Comparison of ENCODE assay signal across 11 cellular contexts in genomic region chr1:27106561-27107323, GRCh38. TPM values are rescaled to one million over a fixed set of nuclear protein-coding genes. Genes with fewer than 3 reads are reported as not detected.
DNase-seq lines count a peak whose midpoint lies in the region; ATAC-seq, FAIRE-seq and TF ChIP-seq lines count a peak whose summit lies in the region.
"Had no signal": no experiment of that assay in that cellular context is flagged by ENCODE, and none has a peak within 500 bp of the region (broad histone marks: within the 10 kb centered on the region; RNA-seq: fewer than 3 reads in every experiment).

No MANE protein-coding gene starts in this region.

- no peaks in the 10 kb centered on the region for H3K27me3 Mint-ChIP-seq in activated CD8-positive, alpha-beta memory T cell treated with anti-CD3 and anti-CD28 coated beads, Interleukin-2, amount 10 ng/mL, durations not matched to agents 7 days and 5 days
- H3K27me3 Mint-ChIP-seq in IgD-negative memory B cell: no peaks in the 10 kb centered on the region

- H3K9ac ChIP-seq in GM12878 (ENCODE audit: control insufficient read depth, insufficient read depth, low read length): peak overlapping the region; percentile 46; the same call in 1 of the 2 replicates

- POLR2A ChIA-PET in GM12878 (lab: Charles Lee): interaction anchor here (0.8 kb wide), 1 partner anchor 44 kb away, joined by 3 read pairs; no protein-coding TSS in a partner anchor

- RAD21 ChIA-PET in GM12878 (lab: Charles Lee; ENCODE audit: unreplicated experiment): interaction anchor here (0.6 to 1.2 kb wide), 5 partner anchors 9 to 177 kb away, joined by 3 to 5 read pairs (median 3); no protein-coding TSS in a partner anchor

- no peak overlapping the region for H3K4me3 ChIP-seq in GM12878
- H3K4me3 ChIP-seq: right atrium auricular region had no signal

- no peak overlapping the region for H3K4me3 Mint-ChIP-seq in activated CD8-positive, alpha-beta memory T cell treated with anti-CD3 and anti-CD28 coated beads, Interleukin-2, amount 10 ng/mL, durations not matched to agents 7 days and 5 days
- peak overlapping the region in 2 of 4 donors; percentile 28 to 41 for H3K4me3 Mint-ChIP-seq in IgD-negative memory B cell

- intact Hi-C loops in GM12878 (cut with micrococcal nuclease; ENCODE audit: unreplicated experiment): no loop called here

- H3K4me1 Mint-ChIP-seq in activated CD8-positive, alpha-beta memory T cell treated with anti-CD3 and anti-CD28 coated beads, Interleukin-2, amount 10 ng/mL, durations not matched to agents 7 days and 5 days: peaks cover 11% of the 10 kb centered on the region
- peaks cover 10 to 14% (median 12%) of the 10 kb centered on the region in 3 donors for H3K4me1 Mint-ChIP-seq in IgD-negative memory B cell

- BruUV-seq in GM12878 (replicated peaks; lab: Mats Ljungman, UMichigan): no TSS peak

- SMC1A ChIA-PET in GM12878 (lab: Charles Lee; ENCODE audit: uncharacterized antibody, unreplicated experiment): interaction anchor here (0.7 to 0.8 kb wide), 2 partner anchors 177 to 296 kb away, joined by 3 read pairs; no protein-coding TSS in a partner anchor

- no peaks in the 10 kb centered on the region for H3K9me3 Mint-ChIP-seq in activated CD8-positive, alpha-beta memory T cell treated with anti-CD3 and anti-CD28 coated beads, Interleukin-2, amount 10 ng/mL, durations not matched to agents 7 days and 5 days (ENCODE audit: low read depth)
- no peaks in the 10 kb centered on the region for H3K9me3 Mint-ChIP-seq in IgD-negative memory B cell

- peaks cover 1% of the 10 kb centered on the region for H3K36me3 Mint-ChIP-seq in activated CD8-positive, alpha-beta memory T cell treated with anti-CD3 and anti-CD28 coated beads, Interleukin-2, amount 10 ng/mL, durations not matched to agents 7 days and 5 days
- no peaks in the 10 kb centered on the region for H3K36me3 Mint-ChIP-seq in IgD-negative memory B cell

- H3K79me2 ChIP-seq in GM12878 (ENCODE audit: control insufficient read depth, insufficient read depth, low read length): no peaks in the 10 kb centered on the region

- H3K4me2 ChIP-seq in GM12878 (ENCODE audit: control insufficient read depth, insufficient read depth): no peak overlapping the region

- 0 out of 2 replicates have a peak, but pooled peaks have one; percentile 28 for TF ChIP-seq POLR2A in GM12878 (IDR thresholded peaks at IDR 0.05; ENCODE audit: low read depth, low read length)

- H3K9me3 ChIP-seq in GM12878 (replicated peaks; ENCODE audit: control insufficient read depth, insufficient read depth, low read length): no peaks in the 10 kb centered on the region
- H3K9me3 ChIP-seq: right atrium auricular region had no signal

- no peak; a peak in 1 of 4 replicates for TF ChIP-seq EP300 in GM12878 (IDR thresholded peaks at IDR 0.05; ENCODE audit: borderline replicate concordance in 1 of 2, control insufficient read depth in 1 of 2, low read depth in 2 of 2, low read length in 2 of 2)

- FAIRE-seq in GM12878 (lab: Jason Lieb, UNC): peak; percentile 78
- FAIRE-seq: frontal cortex had no signal

- in situ Hi-C loops in GM12878 (cut with MboI): no loop called here

- CTCF ChIA-PET in activated CD8-positive, alpha-beta memory T cell treated with anti-CD3 and anti-CD28 coated beads, Interleukin-2, amount 10 ng/mL, durations not matched to agents 7 days and 5 days (lab: Charles Lee): interaction anchor here (3.7 kb wide), 1 partner anchor 63 kb away, joined by 12 read pairs; no protein-coding TSS in a partner anchor
- CTCF ChIA-PET in GM12878 (lab: Yijun Ruan, JAX): interaction anchor here (1.2 to 12.9 kb wide), 4 partner anchors 63 to 191 kb away, joined by 4 to 150 read pairs (median 78); no protein-coding TSS in a partner anchor

- H4K20me1 ChIP-seq in GM12878 (ENCODE audit: control insufficient read depth, insufficient read depth): no peaks in the 10 kb centered on the region

- H3K27ac Mint-ChIP-seq in activated CD8-positive, alpha-beta memory T cell treated with anti-CD3 and anti-CD28 coated beads, Interleukin-2, amount 10 ng/mL, durations not matched to agents 7 days and 5 days: peak overlapping the region; percentile 20
- H3K27ac Mint-ChIP-seq in IgD-negative memory B cell: peak overlapping the region; percentile 91 to 96 (median 92)

- DNase-seq in activated CD8-positive, alpha-beta memory T cell treated with anti-CD3 and anti-CD28 coated beads, Interleukin-2, amount 10 ng/mL, durations not matched to agents 7 days and 5 days: no peak
- DNase-seq in activated CD8-positive, alpha-beta memory T cell treated with anti-CD3 and anti-CD28 coated beads, Interleukin-2, amount 50 U/mL, for 48 hours: no peak
- DNase-seq in GM12878 (ENCODE audit: low read depth, low spot score): no peak
- DNase-seq in stimulated activated naive CD8-positive, alpha-beta T cell treated with anti-CD3 and anti-CD28 coated beads, Interleukin-15, Interleukin-2, amounts not matched to agents 100 U/mL and 50 U/mL, for 24 hours: no peak
- no peak for DNase-seq in pons (ENCODE audit: low spot score)
- DNase-seq in NK-92 (lab: John Stamatoyannopoulos, UW; ENCODE audit: unreplicated experiment): no peak
- DNase-seq: cerebellar nuclear complex had no signal

- ATAC-seq in activated CD8-positive, alpha-beta memory T cell treated with anti-CD3 and anti-CD28 coated beads, Interleukin-2, amount 10 ng/mL, durations not matched to agents 7 days and 5 days: no peak
- ATAC-seq in GM12878 (peak; percentile 67), HG02884 (IDR thresholded peaks at IDR 0.05; ENCODE audit: unreplicated experiment) (no peak)
- peak; percentile 53 for ATAC-seq in stimulated activated naive CD8-positive, alpha-beta T cell treated with anti-CD3 and anti-CD28 coated beads, Interleukin-15, Interleukin-2, amounts not matched to agents 100 U/mL and 50 U/mL, for 24 hours

- H3K36me3 ChIP-seq in GM12878 (ENCODE audit: control insufficient read depth in 2 of 2, insufficient read depth in 2 of 2, low read length in 1 of 2): peaks cover 5 to 7% of the 10 kb centered on the region in 2 experiments; a peak in 3 of 4 replicates

- peaks cover 12% of the 10 kb centered on the region for H3K4me1 ChIP-seq in GM12878 (ENCODE audit: control insufficient read depth, insufficient read depth, low read length)

- TF ChIP-seq CTCF in GM12878 (IDR thresholded peaks at IDR 0.05 in 2 of 3, conservative IDR thresholded peaks at IDR 0.05 in 1 of 3; ENCODE audit: control insufficient read depth in 2 of 3, extremely low read depth in 1 of 3, insufficient read depth in 1 of 3, low read depth in 3 of 3, low read length in 3 of 3): no peak

- peak overlapping the region; percentile 61 for H2AFZ ChIP-seq in GM12878 (ENCODE audit: control insufficient read depth, low read depth, low read length)

- no peak for TF ChIP-seq RAD21 in GM12878 (IDR thresholded peaks at IDR 0.05; ENCODE audit: insufficient read depth, low read depth, low read length)

- 33% methylated on average over 7 of the region's 7 CpGs for WGBS in GM12878 (ENCODE audit: insufficient coverage, insufficient replicate concordance, low lambda C conversion rate, missing lambda C conversion rate)

- peak overlapping the region; percentile 70 for H3K27ac ChIP-seq in GM12878 (ENCODE audit: control insufficient read depth, insufficient read depth)
- H3K27ac ChIP-seq: right atrium auricular region had no signal

- H3K27me3 ChIP-seq in GM12878 (replicated peaks in 1 of 2; ENCODE audit: control insufficient read depth in 2 of 2, insufficient read depth in 2 of 2, low read length in 1 of 2): no peaks in the 10 kb centered on the region
- H3K27me3 ChIP-seq: right atrium auricular region had no signal

TF ChIP-seq in GM12878, 131 proteins besides CTCF, POLR2A, EP300 and RAD21 (continues in another document):
- TF ChIP-seq IKZF2 (IDR thresholded peaks at IDR 0.05): peak; percentile 59 to 62; a peak in 3 of 4 replicates
- no peak for TF ChIP-seq CBFB (IDR thresholded peaks at IDR 0.05; ENCODE audit: low read depth)
- peak; percentile 36 for TF ChIP-seq MTA2 (IDR thresholded peaks at IDR 0.05; ENCODE audit: low read depth)
- no peak for TF ChIP-seq MLLT1 (IDR thresholded peaks at IDR 0.05)
- TF ChIP-seq SIN3A (IDR thresholded peaks at IDR 0.05; ENCODE audit: low read depth, low read length): no peak
- peak; percentile 49 for TF ChIP-seq MYC (IDR thresholded peaks at IDR 0.05; ENCODE audit: insufficient read depth, insufficient read length, insufficient replicate concordance, low read length, severe bottlenecking)
- no peak for TF ChIP-seq POU2F2 (IDR thresholded peaks at IDR 0.05; ENCODE audit: borderline replicate concordance, low read depth, low read length)

RNA-seq across cellular contexts. Expression of gene SLC9A1, which starts 48.2 kb away (rescaled TPM):
- 10 to 100 TPM; 25.8 to 26.3 TPM for total RNA-seq in activated CD8-positive, alpha-beta memory T cell treated with anti-CD3 and anti-CD28 coated beads, Interleukin-2, amount 10 ng/mL, durations not matched to agents 7 days and 5 days
- polyA plus RNA-seq in IgD-negative memory B cell (8.9 TPM), GM12878 (2011; rRNA removed) (1.4 and 2.8 TPM in 2 replicates), GM12878 (2014; fragmentation: Illumina TruSeq; extraction: Trizol) (14.4 and 14.9 TPM in 2 replicates), GM12878 (2014; fragmentation: Nextera tagmentation; extraction: Ambion mirVana) (1 to 10 TPM in 1 of 2 experiments, under 1 TPM in 1; 0.87 to 1.1 TPM), GM12878 (2014; rRNA removed) (5.5 and 8.3 TPM in 2 replicates), GM12878 (2016; fragmentation: Nextera tagmentation; extraction: Ambion mirVana) (1 to 10 TPM; 5.4 to 7.4 TPM)
- total RNA-seq in GM12878 (2013; cell fraction: nucleolus; rRNA removed): 12.9 and 13.6 TPM in 2 replicates
- total RNA-seq in GM12878 (2014; rRNA removed) (1.4 and 3.2 TPM in 2 replicates), GM12878 (2014; rRNA removed; fragmentation: Illumina TruSeq; extraction: Trizol) (2.1 and 2.5 TPM in 2 replicates), GM12878 (2021) (18.3 and 21.4 TPM in 2 replicates)
- 5.7 TPM for polyA plus RNA-seq in GM12878 (2011; ENCODE audit: low read depth)
- 2.1 and 4.3 TPM in 2 replicates for polyA plus RNA-seq in GM12878 (2011; cell fraction: cytosol; rRNA removed)
- 10.2 and 13.4 TPM in 2 replicates for polyA plus RNA-seq in GM12878 (2011; cell fraction: nucleus; rRNA removed)
- polyA plus RNA-seq in GM12878 (2012): 10.7 and 11.3 TPM in 2 replicates
- polyA minus RNA-seq in GM12878 (2011; rRNA and poly(A)+ RNA removed): 2.8 and 4.9 TPM in 2 replicates
- polyA minus RNA-seq in GM12878 (2011; cell fraction: cytosol; rRNA and poly(A)+ RNA removed): 4.8 TPM in 2 replicates
- 4.7 and 8.6 TPM in 2 replicates for polyA minus RNA-seq in GM12878 (2011; cell fraction: nucleus; rRNA and poly(A)+ RNA removed)

Comparison
In these comparisons a context has a peak if more than half of its experiments do, and no peak if none do; other contexts are left out.
1. ATAC-seq: peak in GM12878 (single experiment) and stimulated activated naive CD8-positive, alpha-beta T cell treated with anti-CD3 and anti-CD28 coated beads, Interleukin-15, Interleukin-2, amounts not matched to agents 100 U/mL and 50 U/mL, for 24 hours (single experiment); none in activated CD8-positive, alpha-beta memory T cell treated with anti-CD3 and anti-CD28 coated beads, Interleukin-2, amount 10 ng/mL, durations not matched to agents 7 days and 5 days (single experiment) and HG02884 (single experiment).